Comparison of ENCODE assay signal across 1 cellular context in the genomic region with DNA sequence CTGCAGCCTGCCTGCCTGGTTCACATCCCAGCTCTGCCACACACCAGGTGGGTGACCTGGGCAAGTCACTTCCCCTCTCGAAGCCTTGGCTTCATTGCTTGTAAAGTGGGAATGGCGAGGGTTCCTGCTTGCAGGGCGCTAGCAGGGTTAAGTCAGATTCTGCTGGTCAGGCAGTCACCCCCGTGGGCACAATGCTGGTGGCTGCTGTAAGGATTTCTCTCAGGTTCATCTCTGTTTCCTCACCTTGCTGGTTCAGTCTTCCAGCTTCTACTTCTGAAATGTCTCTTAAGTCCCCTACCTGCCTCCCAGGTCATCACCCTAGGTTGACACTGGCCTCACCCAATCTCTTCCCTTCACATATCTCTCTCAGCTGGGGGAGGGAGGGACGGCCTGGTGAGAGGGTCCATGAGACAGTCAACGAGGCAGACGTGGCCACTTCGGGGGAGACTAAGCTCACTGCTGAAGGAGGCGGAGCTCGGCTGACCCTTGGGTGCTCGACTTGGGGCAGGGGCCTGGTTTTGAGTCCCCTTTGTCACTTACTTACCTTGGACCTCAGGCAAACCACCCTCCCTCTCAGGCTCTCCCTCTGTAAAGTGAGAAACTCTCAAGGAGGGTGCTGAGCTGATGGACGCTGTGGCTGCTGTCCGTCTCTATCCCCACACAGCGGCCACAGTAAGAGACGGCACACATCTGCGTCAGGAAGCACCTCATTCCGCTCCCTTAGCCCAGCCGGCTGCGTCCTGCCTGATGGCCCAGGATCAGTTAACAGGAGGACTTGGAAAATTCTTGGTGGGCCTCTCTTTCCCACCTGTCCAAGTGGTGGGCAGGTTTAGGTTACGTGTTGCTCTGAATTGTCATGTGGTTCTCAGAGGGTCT.
TF ChIP-seq lines count a peak whose summit lies in the region.

No MANE protein-coding gene starts in this region.

TF ChIP-seq in HepG2, 621 proteins besides CTCF, POLR2A, EP300 and RAD21:
- TF ChIP-seq ZNF446 (CRISPR knock-in tag; IDR thresholded peaks at IDR 0.05) (no peak), PHF20 (CRISPR knock-in tag; IDR thresholded peaks at IDR 0.05) (no peak), MIER2 (CRISPR knock-in tag; IDR thresholded peaks at IDR 0.05) (no peak), WIZ (CRISPR knock-in tag; IDR thresholded peaks at IDR 0.05) (no peak), AHR (CRISPR knock-in tag; IDR thresholded peaks at IDR 0.05) (no peak), ZNF275 (CRISPR knock-in tag; IDR thresholded peaks at IDR 0.05; ENCODE audit: borderline replicate concordance) (no peak), ZSCAN30 (CRISPR knock-in tag; IDR thresholded peaks at IDR 0.05) (no peak), FOXJ3 (CRISPR knock-in tag; IDR thresholded peaks at IDR 0.05; ENCODE audit: borderline replicate concordance) (no peak), PHF21A (CRISPR knock-in tag; IDR thresholded peaks at IDR 0.05) (no peak), ZBTB4 (CRISPR knock-in tag; IDR thresholded peaks at IDR 0.05; ENCODE audit: borderline replicate concordance) (no peak), RXRA (CRISPR knock-in tag; IDR thresholded peaks at IDR 0.05) (no peak), ZNF430 (CRISPR knock-in tag; IDR thresholded peaks at IDR 0.05) (no peak)
- TF ChIP-seq, protein P1, sequence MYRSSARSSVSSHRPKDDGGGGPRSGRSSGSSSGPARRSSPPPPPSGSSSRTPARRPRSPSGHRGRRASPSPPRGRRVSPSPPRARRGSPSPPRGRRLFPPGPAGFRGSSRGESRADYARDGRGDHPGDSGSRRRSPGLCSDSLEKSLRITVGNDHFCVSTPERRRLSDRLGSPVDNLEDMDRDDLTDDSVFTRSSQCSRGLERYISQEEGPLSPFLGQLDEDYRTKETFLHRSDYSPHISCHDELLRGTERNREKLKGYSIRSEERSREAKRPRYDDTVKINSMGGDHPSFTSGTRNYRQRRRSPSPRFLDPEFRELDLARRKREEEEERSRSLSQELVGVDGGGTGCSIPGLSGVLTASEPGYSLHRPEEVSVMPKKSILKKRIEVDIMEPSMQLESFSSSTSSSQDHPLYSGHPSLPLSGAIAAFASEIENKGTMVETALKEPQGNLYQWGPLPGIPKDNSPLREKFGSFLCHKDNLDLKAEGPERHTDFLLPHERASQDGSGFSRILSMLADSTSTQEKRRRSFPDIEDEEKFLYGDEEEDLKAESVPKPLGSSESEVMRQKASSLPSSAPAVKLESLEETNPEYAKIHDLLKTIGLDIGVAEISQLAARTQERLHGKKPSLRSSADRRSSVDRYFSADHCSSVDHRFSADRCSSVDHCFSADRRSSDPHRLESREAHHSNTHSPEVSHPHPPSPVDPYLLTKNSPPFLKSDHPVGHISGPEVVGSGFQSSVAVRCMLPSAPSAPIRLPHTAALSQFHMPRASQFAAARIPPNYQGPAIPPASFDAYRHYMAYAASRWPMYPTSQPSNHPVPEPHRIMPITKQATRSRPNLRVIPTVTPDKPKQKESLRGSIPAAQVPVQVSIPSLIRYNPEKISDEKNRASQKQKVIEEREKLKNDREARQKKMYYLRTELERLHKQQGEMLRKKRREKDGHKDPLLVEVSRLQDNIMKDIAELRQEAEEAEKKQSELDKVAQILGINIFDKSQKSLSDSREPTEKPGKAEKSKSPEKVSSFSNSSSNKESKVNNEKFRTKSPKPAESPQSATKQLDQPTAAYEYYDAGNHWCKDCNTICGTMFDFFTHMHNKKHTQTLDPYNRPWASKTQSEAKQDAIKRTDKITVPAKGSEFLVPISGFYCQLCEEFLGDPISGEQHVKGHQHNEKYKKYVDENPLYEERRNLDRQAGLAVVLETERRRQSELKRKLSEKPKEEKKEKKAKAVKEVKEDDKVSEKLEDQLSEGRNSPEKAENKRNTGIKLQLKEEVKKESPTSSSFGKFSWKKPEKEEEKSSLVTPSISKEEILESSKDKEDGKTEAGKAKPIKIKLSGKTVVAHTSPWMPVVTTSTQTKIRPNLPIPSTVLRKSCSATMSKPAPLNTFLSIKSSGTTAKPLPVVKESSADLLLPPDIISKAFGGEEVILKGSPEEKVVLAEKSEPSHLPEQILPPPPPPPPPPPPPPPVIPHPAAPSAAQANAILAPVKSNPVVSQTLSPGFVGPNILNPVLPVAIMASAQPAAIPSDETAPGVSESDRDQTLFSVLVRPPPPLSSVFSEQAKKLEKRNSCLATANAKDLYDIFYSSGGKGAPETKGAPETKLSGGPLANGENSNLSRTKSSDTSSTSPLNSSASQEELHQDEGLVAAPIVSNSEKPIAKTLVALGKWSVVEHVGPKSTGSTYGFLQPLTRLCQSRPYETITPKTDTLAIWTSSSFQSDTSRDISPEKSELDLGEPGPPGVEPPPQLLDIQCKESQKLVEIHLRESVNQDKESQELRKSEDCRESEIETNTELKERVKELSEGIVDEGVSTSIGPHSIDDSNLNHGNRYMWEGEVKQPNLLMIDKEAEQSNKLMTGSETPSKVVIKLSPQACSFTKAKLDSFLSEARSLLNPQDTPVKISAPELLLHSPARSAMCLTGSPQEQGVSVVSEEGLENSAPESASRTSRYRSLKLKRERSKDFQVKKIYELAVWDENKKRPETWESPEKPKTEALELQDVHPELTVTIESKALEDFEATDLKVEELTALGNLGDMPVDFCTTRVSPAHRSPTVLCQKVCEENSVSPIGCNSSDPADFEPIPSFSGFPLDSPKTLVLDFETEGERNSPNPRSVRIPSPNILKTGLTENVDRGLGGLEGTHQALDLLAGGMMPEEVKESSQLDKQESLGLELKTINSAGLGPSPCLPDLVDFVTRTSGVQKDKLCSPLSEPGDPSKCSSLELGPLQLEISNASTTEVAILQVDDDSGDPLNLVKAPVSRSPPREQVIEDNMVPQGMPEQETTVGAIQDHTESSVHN (CRISPR knock-in tag; IDR thresholded peaks at IDR 0.05): no peak
- TF ChIP-seq, protein P2, sequence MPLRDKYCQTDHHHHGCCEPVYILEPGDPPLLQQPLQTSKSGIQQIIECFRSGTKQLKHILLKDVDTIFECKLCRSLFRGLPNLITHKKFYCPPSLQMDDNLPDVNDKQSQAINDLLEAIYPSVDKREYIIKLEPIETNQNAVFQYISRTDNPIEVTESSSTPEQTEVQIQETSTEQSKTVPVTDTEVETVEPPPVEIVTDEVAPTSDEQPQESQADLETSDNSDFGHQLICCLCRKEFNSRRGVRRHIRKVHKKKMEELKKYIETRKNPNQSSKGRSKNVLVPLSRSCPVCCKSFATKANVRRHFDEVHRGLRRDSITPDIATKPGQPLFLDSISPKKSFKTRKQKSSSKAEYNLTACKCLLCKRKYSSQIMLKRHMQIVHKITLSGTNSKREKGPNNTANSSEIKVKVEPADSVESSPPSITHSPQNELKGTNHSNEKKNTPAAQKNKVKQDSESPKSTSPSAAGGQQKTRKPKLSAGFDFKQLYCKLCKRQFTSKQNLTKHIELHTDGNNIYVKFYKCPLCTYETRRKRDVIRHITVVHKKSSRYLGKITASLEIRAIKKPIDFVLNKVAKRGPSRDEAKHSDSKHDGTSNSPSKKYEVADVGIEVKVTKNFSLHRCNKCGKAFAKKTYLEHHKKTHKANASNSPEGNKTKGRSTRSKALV (CRISPR knock-in tag; IDR thresholded peaks at IDR 0.05): no peak
